ENCODE assay signal across 1 cellular context in the genomic region with DNA sequence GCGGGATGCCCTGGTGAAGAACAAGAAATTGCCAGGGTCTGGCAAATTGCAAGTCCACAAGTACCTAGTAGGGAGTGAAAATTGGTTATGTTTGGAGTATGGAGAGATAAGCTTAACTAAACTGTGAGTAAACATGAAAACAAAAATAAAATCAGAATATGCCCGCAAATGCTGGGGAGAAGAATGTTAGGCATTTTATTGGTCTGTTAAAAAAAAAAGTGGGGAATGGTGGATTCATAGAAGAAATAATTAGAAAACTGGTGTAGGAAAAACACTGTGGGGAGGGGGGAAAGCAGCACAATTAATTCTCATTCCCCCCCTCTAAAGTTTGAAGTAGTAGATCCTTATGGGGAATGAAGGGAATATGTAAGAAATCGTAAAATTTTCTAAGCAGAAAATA.
TF ChIP-seq lines count a peak whose summit lies in the region.

No MANE protein-coding gene starts in this region.

TF ChIP-seq in GM23338, 12 proteins besides CTCF, POLR2A, EP300 and RAD21 (continued from another document):
- TF ChIP-seq, protein P1, sequence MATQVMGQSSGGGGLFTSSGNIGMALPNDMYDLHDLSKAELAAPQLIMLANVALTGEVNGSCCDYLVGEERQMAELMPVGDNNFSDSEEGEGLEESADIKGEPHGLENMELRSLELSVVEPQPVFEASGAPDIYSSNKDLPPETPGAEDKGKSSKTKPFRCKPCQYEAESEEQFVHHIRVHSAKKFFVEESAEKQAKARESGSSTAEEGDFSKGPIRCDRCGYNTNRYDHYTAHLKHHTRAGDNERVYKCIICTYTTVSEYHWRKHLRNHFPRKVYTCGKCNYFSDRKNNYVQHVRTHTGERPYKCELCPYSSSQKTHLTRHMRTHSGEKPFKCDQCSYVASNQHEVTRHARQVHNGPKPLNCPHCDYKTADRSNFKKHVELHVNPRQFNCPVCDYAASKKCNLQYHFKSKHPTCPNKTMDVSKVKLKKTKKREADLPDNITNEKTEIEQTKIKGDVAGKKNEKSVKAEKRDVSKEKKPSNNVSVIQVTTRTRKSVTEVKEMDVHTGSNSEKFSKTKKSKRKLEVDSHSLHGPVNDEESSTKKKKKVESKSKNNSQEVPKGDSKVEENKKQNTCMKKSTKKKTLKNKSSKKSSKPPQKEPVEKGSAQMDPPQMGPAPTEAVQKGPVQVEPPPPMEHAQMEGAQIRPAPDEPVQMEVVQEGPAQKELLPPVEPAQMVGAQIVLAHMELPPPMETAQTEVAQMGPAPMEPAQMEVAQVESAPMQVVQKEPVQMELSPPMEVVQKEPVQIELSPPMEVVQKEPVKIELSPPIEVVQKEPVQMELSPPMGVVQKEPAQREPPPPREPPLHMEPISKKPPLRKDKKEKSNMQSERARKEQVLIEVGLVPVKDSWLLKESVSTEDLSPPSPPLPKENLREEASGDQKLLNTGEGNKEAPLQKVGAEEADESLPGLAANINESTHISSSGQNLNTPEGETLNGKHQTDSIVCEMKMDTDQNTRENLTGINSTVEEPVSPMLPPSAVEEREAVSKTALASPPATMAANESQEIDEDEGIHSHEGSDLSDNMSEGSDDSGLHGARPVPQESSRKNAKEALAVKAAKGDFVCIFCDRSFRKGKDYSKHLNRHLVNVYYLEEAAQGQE (IDR thresholded peaks at IDR 0.05; ENCODE audit: unreplicated experiment), result no peak
- TF ChIP-seq ZNF114 (CRISPR knock-in tag; IDR thresholded peaks at IDR 0.05) (no peak), CREB1 (CRISPR knock-in tag; IDR thresholded peaks at IDR 0.05; ENCODE audit: low read depth) (no peak), EZH2phosphoT487 (IDR thresholded peaks at IDR 0.05; ENCODE audit: unreplicated experiment) (no peak), STAT1 (IDR thresholded peaks at IDR 0.05; ENCODE audit: unreplicated experiment) (no peak)
- TF ChIP-seq, protein P2, sequence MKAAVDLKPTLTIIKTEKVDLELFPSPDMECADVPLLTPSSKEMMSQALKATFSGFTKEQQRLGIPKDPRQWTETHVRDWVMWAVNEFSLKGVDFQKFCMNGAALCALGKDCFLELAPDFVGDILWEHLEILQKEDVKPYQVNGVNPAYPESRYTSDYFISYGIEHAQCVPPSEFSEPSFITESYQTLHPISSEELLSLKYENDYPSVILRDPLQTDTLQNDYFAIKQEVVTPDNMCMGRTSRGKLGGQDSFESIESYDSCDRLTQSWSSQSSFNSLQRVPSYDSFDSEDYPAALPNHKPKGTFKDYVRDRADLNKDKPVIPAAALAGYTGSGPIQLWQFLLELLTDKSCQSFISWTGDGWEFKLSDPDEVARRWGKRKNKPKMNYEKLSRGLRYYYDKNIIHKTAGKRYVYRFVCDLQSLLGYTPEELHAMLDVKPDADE (IDR thresholded peaks at IDR 0.05), result no peak
